In genomic region chr1:216095400-216095799, GRCh38 we compare ENCODE assay signal across 16 cellular contexts.
DNase-seq lines count a peak whose midpoint lies in the region; ATAC-seq and TF ChIP-seq lines count a peak whose summit lies in the region.
"Had no signal": no experiment of that assay in that cellular context is flagged by ENCODE, and none has a peak within 500 bp of the region (broad histone marks: within the 10 kb centered on the region; RNA-seq: fewer than 3 reads in every experiment).

No MANE protein-coding gene starts in this region.

- POLR2A ChIA-PET in CD8-positive, alpha-beta T cell (lab: Charles Lee): no interaction called here

- no peak overlapping the region for H3K27ac Mint-ChIP-seq in CD8-positive, alpha-beta T cell
- H3K27ac Mint-ChIP-seq: CD8-positive, alpha-beta memory T cell had no signal

- no peaks in the 10 kb centered on the region for H3K4me1 Mint-ChIP-seq in CD8-positive, alpha-beta T cell (ENCODE audit: low read depth)
- H3K4me1 Mint-ChIP-seq: CD8-positive, alpha-beta memory T cell had no signal

- no peaks in the 10 kb centered on the region for H3K27me3 ChIP-seq in WERI-Rb-1 (ENCODE audit: insufficient read depth, low read depth, severe bottlenecking)
- H3K27me3 ChIP-seq in iPS DF 6.9 (ENCODE audit: control insufficient read depth, insufficient read depth, low read length): no peaks in the 10 kb centered on the region
- no peaks in the 10 kb centered on the region for H3K27me3 ChIP-seq in HAP-1 (ENCODE audit: low read depth)
- H3K27me3 ChIP-seq in CD8-positive, alpha-beta T cell (ENCODE audit: insufficient read depth, low read length): no peaks in the 10 kb centered on the region

- H3K4me1 ChIP-seq in iPS DF 6.9 (ENCODE audit: control insufficient read depth, insufficient read depth, low read length): no peaks in the 10 kb centered on the region; the same call in 1 of the 2 replicates
- no peaks in the 10 kb centered on the region for H3K4me1 ChIP-seq in HAP-1
- H3K4me1 ChIP-seq in CD8-positive, alpha-beta T cell (ENCODE audit: insufficient read depth, low read length): no peaks in the 10 kb centered on the region

- H3K4me3 ChIP-seq in WERI-Rb-1 (ENCODE audit: low read depth, low read length) (no peak overlapping the region), iPS DF 6.9 (ENCODE audit: low read length) (no peak overlapping the region), HAP-1 (no peak overlapping the region)
- no peak overlapping the region for H3K4me3 ChIP-seq in CD8-positive, alpha-beta T cell (ENCODE audit: low read depth, low read length)

- peak; percentile 55 for DNase-seq in NCI-H82 (lab: John Stamatoyannopoulos, UW)
- DNase-seq in NCI-H82 treated with DMSO at 0.1 percent for 48 hours (lab: John Stamatoyannopoulos, UW; ENCODE audit: unreplicated experiment): no peak
- DNase-seq in WERI-Rb-1: peak; percentile 45
- peak; percentile 43 for DNase-seq in iPS DF 6.9 (ENCODE audit: low read depth, low spot score)
- DNase-seq in HAP-1 (ENCODE audit: low spot score in 2 of 2): no peak
- DNase-seq in C1 segment of cervical spinal cord (lab: John Stamatoyannopoulos, UW): no peak
- no peak for DNase-seq in CD8-positive, alpha-beta T cell
- DNase-seq: CD8-positive, alpha-beta memory T cell; GF-D8; NCI-H187; NCI-H226; NCI-H526 treated with DMSO at 0.1 percent for 48 hours; RPMI8226; SIG-M5 had no signal

- intact Hi-C loops in CD8-positive, alpha-beta T cell (cut with DNase I, micrococcal nuclease): no loop called here

- no peak for ATAC-seq in activated CD4-positive, CD25-positive, alpha-beta regulatory T cell treated with anti-CD3 and anti-CD28 coated beads, Interleukin-2, amount 50 U/mL, for 24 hours
- ATAC-seq in CD8-positive, alpha-beta T cell: no peak

- CTCF ChIA-PET in CD8-positive, alpha-beta T cell (lab: Charles Lee): no interaction called here

- H3K9me3 ChIP-seq in WERI-Rb-1 (ENCODE audit: severe bottlenecking) (no peaks in the 10 kb centered on the region), iPS DF 6.9 (ENCODE audit: control insufficient read depth, insufficient read depth, low read length) (no peaks in the 10 kb centered on the region), HAP-1 (no peaks in the 10 kb centered on the region)
- H3K9me3 ChIP-seq in CD8-positive, alpha-beta T cell (ENCODE audit: low read length): no peaks in the 10 kb centered on the region

- H3K27ac ChIP-seq in WERI-Rb-1 (no peak overlapping the region), iPS DF 6.9 (ENCODE audit: low read length) (no peak overlapping the region)
- no peak overlapping the region for H3K27ac ChIP-seq in CD8-positive, alpha-beta T cell (ENCODE audit: low read depth, low read length)
- H3K27ac ChIP-seq: 22Rv1 had no signal

- no peaks in the 10 kb centered on the region for H3K27me3 Mint-ChIP-seq in CD8-positive, alpha-beta T cell (ENCODE audit: low read depth)
- H3K27me3 Mint-ChIP-seq: CD8-positive, alpha-beta memory T cell had no signal

- TF ChIP-seq CTCF in WERI-Rb-1 (IDR thresholded peaks at IDR 0.05; ENCODE audit: low read depth, low read length): no peak
- no peak for TF ChIP-seq CTCF in CD8-positive, alpha-beta T cell (IDR thresholded peaks at IDR 0.05)

- no peaks in the 10 kb centered on the region for H3K36me3 Mint-ChIP-seq in CD8-positive, alpha-beta T cell
- H3K36me3 Mint-ChIP-seq: CD8-positive, alpha-beta memory T cell had no signal

- WGBS in iPS DF 6.9 (ENCODE audit: insufficient coverage, insufficient read length): no CpG with 5 or more reads among the region's 4 CpGs

- peaks cover 18% of the 10 kb centered on the region for H3K9me3 Mint-ChIP-seq in CD8-positive, alpha-beta T cell

- H3K36me3 ChIP-seq in WERI-Rb-1 (no peaks in the 10 kb centered on the region), iPS DF 6.9 (ENCODE audit: control insufficient read depth, insufficient read depth, low read length) (no peaks in the 10 kb centered on the region), HAP-1 (replicated peaks) (no peaks in the 10 kb centered on the region)
- no peaks in the 10 kb centered on the region for H3K36me3 ChIP-seq in CD8-positive, alpha-beta T cell (ENCODE audit: insufficient read depth, low read length)

- no peak overlapping the region for H3K4me3 Mint-ChIP-seq in CD8-positive, alpha-beta T cell
- H3K4me3 Mint-ChIP-seq: CD8-positive, alpha-beta memory T cell had no signal

- in situ Hi-C loops in HAP-1 (cut with MboI; ENCODE audit: low sequenced_read_pairs): no loop called here

Comparison
In these comparisons a context has a peak if more than half of its experiments do, and no peak if none do; other contexts are left out.
1. DNase-seq: peak in NCI-H82 (single experiment), WERI-Rb-1 (single experiment) and iPS DF 6.9 (single experiment); none in NCI-H82 treated with DMSO at 0.1 percent for 48 hours (single experiment), HAP-1 (0 of 2), C1 segment of cervical spinal cord (0 of 14) and CD8-positive, alpha-beta T cell (0 of 7).